Comparison of ENCODE assay signal across 30 cellular contexts in genomic region chr11:88655163-88655562, GRCh38.
"Had no signal": no experiment of that assay in that cellular context is flagged by ENCODE, and none has a peak within 500 bp of the region (broad histone marks: within the 10 kb centered on the region; RNA-seq: fewer than 3 reads in every experiment).

No MANE protein-coding gene starts in this region.

- H3K36me3 Mint-ChIP-seq: activated naive CD4-positive, alpha-beta T cell treated with anti-CD3 and anti-CD28 coated beads, Interleukin-2, amount 50 U/mL, for 24 hours; activated naive CD8-positive, alpha-beta T cell treated with anti-CD3 and anti-CD28 coated beads, Interleukin-2, amount 10 ng/mL, durations not matched to agents 7 days and 5 days had no signal

- H3K27me3 Mint-ChIP-seq: activated naive CD4-positive, alpha-beta T cell treated with anti-CD3 and anti-CD28 coated beads, Interleukin-2, amount 50 U/mL, for 24 hours; activated naive CD8-positive, alpha-beta T cell treated with anti-CD3 and anti-CD28 coated beads, Interleukin-2, amount 10 ng/mL, durations not matched to agents 7 days and 5 days; activated T-cell treated with anti-CD3 and anti-CD28 coated beads, Interleukin-2, amount 50 U/mL, for 24 hours had no signal

- H3K4me1 ChIP-seq: ascending aorta, SJCRH30 had no signal

- H3K4me3 ChIP-seq: ascending aorta, SJCRH30, SK-N-MC had no signal

- H3K4me2 ChIP-seq: KMS-11 had no signal

- FAIRE-seq: TTC549 had no signal

- H3K4me3 Mint-ChIP-seq: activated CD4-positive, alpha-beta T cell treated with anti-CD3 and anti-CD28 coated beads for 36 hours; activated CD4-positive, alpha-beta T cell treated with anti-CD3 and anti-CD28 coated beads, Interleukin-2, amount 10 ng/mL, durations not matched to agents 7 days and 5 days; activated CD8-positive, alpha-beta T cell treated with anti-CD3 and anti-CD28 coated beads, Interleukin-2, amount 10 ng/mL, durations not matched to agents 7 days and 5 days; activated naive CD4-positive, alpha-beta T cell treated with anti-CD3 and anti-CD28 coated beads, Interleukin-2, amount 50 U/mL, for 24 hours; activated naive CD8-positive, alpha-beta T cell treated with anti-CD3 and anti-CD28 coated beads, Interleukin-2, amount 10 ng/mL, durations not matched to agents 7 days and 5 days; activated T-cell treated with anti-CD3 and anti-CD28 coated beads, Interleukin-2, amount 50 U/mL, for 24 hours; T-helper 1 cell treated with Interleukin-12 subunit alpha and Interleukin-12 subunit beta and Interleukin-4 antibody, amounts not matched to agents 30 μg/mL and 1 μg/mL, for 36 hours; T-helper 2 cell treated with Interferon-gamma antibody and Interleukin-4, amounts not matched to agents 5 μg/mL and 100 μg/mL, for 36 hours had no signal

- DNase-seq: activated CD4-positive, alpha-beta T cell treated with anti-CD3 and anti-CD28 coated beads for 36 hours; activated CD4-positive, alpha-beta T cell treated with anti-CD3 and anti-CD28 coated beads, Interleukin-2, amount 10 ng/mL, durations not matched to agents 7 days and 5 days; activated CD4-positive, alpha-beta T cell treated with anti-CD3 and anti-CD28 coated beads, Interleukin-2, amount 50 U/mL, for 48 hours; activated CD8-positive, alpha-beta T cell treated with anti-CD3 and anti-CD28 coated beads, Interleukin-2, amount 10 ng/mL, durations not matched to agents 7 days and 5 days; activated gamma-delta T cell; activated naive CD4-positive, alpha-beta T cell treated with Interleukin-2 at 50 U/mL for 16 hours; activated naive CD8-positive, alpha-beta T cell treated with anti-CD3 and anti-CD28 coated beads, Interleukin-2, amount 10 ng/mL, durations not matched to agents 7 days and 5 days; activated T-cell treated with anti-CD3 and anti-CD28 coated beads, Interleukin-2, amount 50 U/mL, for 24 hours; amygdala; central memory CD4-positive, alpha-beta T cell; NCI-H1092 treated with DMSO at 0.1 percent for 48 hours; NCI-H146; NCI-H187; NCI-H2029 treated with DMSO at 0.1 percent for 48 hours; NCI-H2107; NCI-H226; NCI-H446 treated with DMSO at 0.1 percent for 48 hours; NCI-H524; SHP77; SJCRH30 had no signal

- H3K9me3 Mint-ChIP-seq: activated naive CD8-positive, alpha-beta T cell treated with anti-CD3 and anti-CD28 coated beads, Interleukin-2, amount 10 ng/mL, durations not matched to agents 7 days and 5 days; activated T-cell treated with anti-CD3 and anti-CD28 coated beads, Interleukin-2, amount 50 U/mL, for 24 hours; activated T-helper 2 cell treated with anti-CD3 and anti-CD28 coated beads, Interferon-gamma antibody, Interleukin-2, Interleukin-4, amounts not matched to agents 10 μg/mL and 5 μg/mL and 100 μg/mL, durations not matched to agents 14 hours and 24 hours and 36 hours; T-helper 1 cell treated with Interleukin-12 subunit alpha and Interleukin-12 subunit beta and Interleukin-4 antibody, amounts not matched to agents 30 μg/mL and 1 μg/mL, for 36 hours; T-helper 2 cell treated with Interferon-gamma antibody and Interleukin-4, amounts not matched to agents 5 μg/mL and 100 μg/mL, for 36 hours had no signal

- H3K27ac ChIP-seq: ascending aorta, KMS-11, SJCRH30, SK-N-MC had no signal

- H3K9me3 ChIP-seq: ascending aorta, SJCRH30 had no signal

- H3K9ac ChIP-seq: KMS-11 had no signal

- H3K36me3 ChIP-seq: ascending aorta, SJCRH30 had no signal

- H3K27me3 ChIP-seq: ascending aorta, SJCRH30 had no signal

- H3K27ac Mint-ChIP-seq: activated CD4-positive, alpha-beta T cell treated with anti-CD3 and anti-CD28 coated beads for 36 hours; activated CD4-positive, alpha-beta T cell treated with anti-CD3 and anti-CD28 coated beads, Interleukin-2, amount 10 ng/mL, durations not matched to agents 7 days and 5 days; activated CD8-positive, alpha-beta T cell treated with anti-CD3 and anti-CD28 coated beads, Interleukin-2, amount 10 ng/mL, durations not matched to agents 7 days and 5 days; activated naive CD4-positive, alpha-beta T cell treated with anti-CD3 and anti-CD28 coated beads, Interleukin-2, amount 50 U/mL, for 24 hours; activated naive CD8-positive, alpha-beta T cell treated with anti-CD3 and anti-CD28 coated beads, Interleukin-2, amount 10 ng/mL, durations not matched to agents 7 days and 5 days; activated T-cell treated with anti-CD3 and anti-CD28 coated beads, Interleukin-2, amount 50 U/mL, for 24 hours; activated T-helper 2 cell treated with anti-CD3 and anti-CD28 coated beads, Interferon-gamma antibody, Interleukin-2, Interleukin-4, amounts not matched to agents 10 μg/mL and 5 μg/mL and 100 μg/mL, durations not matched to agents 14 hours and 24 hours and 36 hours; T-helper 1 cell treated with Interleukin-12 subunit alpha and Interleukin-12 subunit beta and Interleukin-4 antibody, amounts not matched to agents 30 μg/mL and 1 μg/mL, for 36 hours; T-helper 2 cell treated with Interferon-gamma antibody and Interleukin-4, amounts not matched to agents 5 μg/mL and 100 μg/mL, for 36 hours had no signal

- ATAC-seq: activated CD4-positive, alpha-beta T cell treated with anti-CD3 and anti-CD28 coated beads for 36 hours; activated CD4-positive, CD25-positive, alpha-beta regulatory T cell treated with anti-CD3 and anti-CD28 coated beads, Interleukin-2, amount 50 U/mL, for 24 hours; activated CD8-positive, alpha-beta T cell treated with anti-CD3 and anti-CD28 coated beads, Interleukin-2, amount 10 ng/mL, durations not matched to agents 7 days and 5 days; Panc1 had no signal
